In genomic region chr18:63155169-63155852, GRCh38 we compare ENCODE assay signal across 8 cellular contexts.
A peak's percentile ranks its signal among the peaks of the same experiment; 100 is the strongest.
DNase-seq lines count a peak whose midpoint lies in the region; ATAC-seq and TF ChIP-seq lines count a peak whose summit lies in the region.

No MANE protein-coding gene starts in this region.

- H3K27ac ChIP-seq in KOPT-K1 (ENCODE audit: low read depth, low read length, poor library complexity, severe bottlenecking) = peak overlapping the region; percentile 76
- peak overlapping the region in 1 of 10 donors; percentile 86 for H3K27ac ChIP-seq in heart right ventricle
- peak overlapping the region in 17 of 21 experiments; percentile 19 to 94 (median 62) for H3K27ac ChIP-seq in skin epidermis

- peak; percentile 66 to 87 (median 78) for TF ChIP-seq CTCF in heart right ventricle (IDR thresholded peaks at IDR 0.05)

- peak; percentile 33 for ATAC-seq in GM21717 (IDR thresholded peaks at IDR 0.05; ENCODE audit: unreplicated experiment)
- peak; percentile 69 to 90 (median 86) for ATAC-seq in heart right ventricle

- H3K4me1 ChIP-seq in heart right ventricle = peaks cover under 1 to 41% (median 14%) of the 10 kb centered on the region in 9 donors

- 43 to 46% methylated on average over 23 of the region's 23 CpGs for WGBS in heart right ventricle, 2 donors

- DNase-seq in DMS79 treated with DMSO at 0.1 percent for 48 hours (lab: John Stamatoyannopoulos, UW) (peak; percentile 97), RKO (ENCODE audit: low spot score) (peak; percentile 35), heart right ventricle (peak; percentile 52 to 72), middle frontal gyrus (ENCODE audit: extremely low spot score, low spot score) (no peak)
- peak; percentile 53 to 61 (median 56) for DNase-seq in activated naive CD4-positive, alpha-beta T cell (lab: John Stamatoyannopoulos, UW)

- no peaks in the 10 kb centered on the region for H3K36me3 ChIP-seq in KOPT-K1 (ENCODE audit: insufficient read depth, low read length)
- no peaks in the 10 kb centered on the region for H3K36me3 ChIP-seq in heart right ventricle

- H3K27me3 ChIP-seq in heart right ventricle = no peaks in the 10 kb centered on the region

- intact Hi-C loops in heart right ventricle (cut with DNase I) = loop anchor here in 5 of 10 donors (5.0 to 10.0 kb wide), 4 partner anchors 69 to 138 kb away; no protein-coding TSS in a partner anchor

- H3K9me3 ChIP-seq in KOPT-K1 (ENCODE audit: insufficient read depth, low read length, poor library complexity, severe bottlenecking) (no peaks in the 10 kb centered on the region), heart right ventricle (no peaks in the 10 kb centered on the region)

- peak overlapping the region in 9 of 10 donors; percentile 20 to 48 (median 38) for H3K4me3 ChIP-seq in heart right ventricle
- peak overlapping the region; percentile 3 to 32 (median 25) for H3K4me3 ChIP-seq in skin epidermis
